In genomic region chr11:18383388-18384156, GRCh38 we compare ENCODE assay signal across 8 cellular contexts. TPM values are rescaled to one million over a fixed set of nuclear protein-coding genes. Genes with fewer than 3 reads are reported as not detected.
DNase-seq lines count a peak whose midpoint lies in the region; ATAC-seq and TF ChIP-seq lines count a peak whose summit lies in the region.

No MANE protein-coding gene starts in this region.

- H2BK5ac ChIP-seq in trophoblast cell (ENCODE audit: low read depth, low read length, poor library complexity) = no peak overlapping the region

- ATAC-seq in GM19043 (IDR thresholded peaks at IDR 0.05; ENCODE audit: low read depth, unreplicated experiment) = peak; percentile 85
- ATAC-seq in HG03159 (IDR thresholded peaks at IDR 0.05; ENCODE audit: unreplicated experiment) = peak; percentile 81
- ATAC-seq in foreskin keratinocyte = peak; percentile 95
- peak; percentile 91 for ATAC-seq in upper lobe of right lung

- DNase-seq in RPMI8226 = peak; percentile 77
- DNase-seq in activated naive CD4-positive, alpha-beta T cell (lab: John Stamatoyannopoulos, UW) = peak; percentile 9 to 23 (median 16)
- peak; percentile 99 to 100 for DNase-seq in foreskin keratinocyte
- DNase-seq in trophoblast cell = peak; percentile 94
- DNase-seq in upper lobe of right lung = peak; percentile 64

- peak overlapping the region; percentile 59 for H2BK12ac ChIP-seq in trophoblast cell (ENCODE audit: low read length)

- no peaks in the 10 kb centered on the region for H3K36me3 ChIP-seq in BLaER1 treated with 17β-estradiol and CSF1 and Interleukin-3, amounts not matched to agents 10 nM and 100 nM
- H3K36me3 ChIP-seq in trophoblast cell (ENCODE audit: control insufficient read depth in 1 of 2, insufficient read depth in 2 of 2, low read length in 2 of 2) = no peaks in the 10 kb centered on the region
- H3K36me3 ChIP-seq in upper lobe of right lung = no peaks in the 10 kb centered on the region

- no peak overlapping the region for H2BK120ac ChIP-seq in trophoblast cell (ENCODE audit: insufficient read depth, low read length, poor library complexity)

- H3K79me2 ChIP-seq in trophoblast cell (ENCODE audit: control insufficient read depth, insufficient read depth, low read length, poor library complexity) = no peaks in the 10 kb centered on the region

- no peak overlapping the region for H3K14ac ChIP-seq in trophoblast cell (ENCODE audit: low read length)

- no peak overlapping the region for H3K18ac ChIP-seq in trophoblast cell (ENCODE audit: low read length)

- peak overlapping the region; percentile 74 to 82 (median 81) for H3K9ac ChIP-seq in BLaER1 treated with 17β-estradiol and CSF1 and Interleukin-3, amounts not matched to agents 10 nM and 100 nM
- no peak overlapping the region for H3K9ac ChIP-seq in trophoblast cell (ENCODE audit: low read length)

- no peak overlapping the region for H2AK5ac ChIP-seq in trophoblast cell (ENCODE audit: low read length)

- peak overlapping the region; percentile 87 to 95 (median 92) for H3K27ac ChIP-seq in BLaER1 treated with 17β-estradiol and CSF1 and Interleukin-3, amounts not matched to agents 10 nM and 100 nM
- peak overlapping the region; percentile 92 for H3K27ac ChIP-seq in foreskin keratinocyte
- peak overlapping the region; percentile 59 for H3K27ac ChIP-seq in trophoblast cell (ENCODE audit: low read depth, low read length)
- H3K27ac ChIP-seq in upper lobe of right lung = peak overlapping the region; percentile 97

- peak overlapping the region; percentile 17 for H4K91ac ChIP-seq in trophoblast cell (ENCODE audit: low read depth, low read length)

- H3K4me3 ChIP-seq in BLaER1 treated with 17β-estradiol and CSF1 and Interleukin-3, amounts not matched to agents 10 nM and 100 nM = peak overlapping the region in 9 of 10 experiments; percentile 30 to 66 (median 46); a peak in 17 of 20 replicates
- H3K4me3 ChIP-seq in trophoblast cell (ENCODE audit: low read depth, low read length) = no peak overlapping the region
- no peak overlapping the region for H3K4me3 ChIP-seq in upper lobe of right lung

- H3K4me1 ChIP-seq in BLaER1 treated with 17β-estradiol and CSF1 and Interleukin-3, amounts not matched to agents 10 nM and 100 nM = peaks cover 64 to 94% (median 82%) of the 10 kb centered on the region in 10 experiments
- H3K4me1 ChIP-seq in foreskin keratinocyte = peaks cover 17% of the 10 kb centered on the region
- peaks cover 14 to 15% of the 10 kb centered on the region in 2 experiments for H3K4me1 ChIP-seq in trophoblast cell (ENCODE audit: control insufficient read depth in 1 of 2, insufficient read depth in 2 of 2, low read length in 2 of 2)
- peaks cover 18% of the 10 kb centered on the region for H3K4me1 ChIP-seq in upper lobe of right lung

- peak overlapping the region; percentile 80 to 97 (median 89) for H3K4me2 ChIP-seq in BLaER1 treated with 17β-estradiol and CSF1 and Interleukin-3, amounts not matched to agents 10 nM and 100 nM
- H3K4me2 ChIP-seq in trophoblast cell (ENCODE audit: low read length) = peak overlapping the region; percentile 18

- TF ChIP-seq CTCF in foreskin keratinocyte (conservative IDR thresholded peaks at IDR 0.05) (peak; percentile 5), upper lobe of right lung (IDR thresholded peaks at IDR 0.05) (no peak)

- H3K23ac ChIP-seq in trophoblast cell (ENCODE audit: low read length) = no peak overlapping the region

- no peaks in the 10 kb centered on the region for H3K79me1 ChIP-seq in trophoblast cell (ENCODE audit: low read length)

- intact Hi-C loops in upper lobe of right lung (cut with DNase I) = no loop called here

- H3K4ac ChIP-seq in trophoblast cell (ENCODE audit: low read depth, low read length) = no peak overlapping the region

- no peak overlapping the region for H4K12ac ChIP-seq in trophoblast cell (ENCODE audit: low read depth, low read length)

- H4K8ac ChIP-seq in trophoblast cell (ENCODE audit: low read depth, low read length) = peak overlapping the region; percentile 2

- no peak overlapping the region for H2AFZ ChIP-seq in trophoblast cell (ENCODE audit: insufficient read depth, low read length, poor library complexity)

- no CpG with 5 or more reads among the region's 9 CpGs for WGBS in trophoblast cell (ENCODE audit: extremely low coverage, insufficient coverage, insufficient read length)

- H3K9me3 ChIP-seq in BLaER1 treated with 17β-estradiol and CSF1 and Interleukin-3, amounts not matched to agents 10 nM and 100 nM (replicated peaks in 1 of 11) = no peaks in the 10 kb centered on the region
- H3K9me3 ChIP-seq in trophoblast cell (ENCODE audit: insufficient read depth, low read depth, low read length) = no peaks in the 10 kb centered on the region
- no peaks in the 10 kb centered on the region for H3K9me3 ChIP-seq in upper lobe of right lung

- no peaks in the 10 kb centered on the region for H3K27me3 ChIP-seq in BLaER1 treated with 17β-estradiol and CSF1 and Interleukin-3, amounts not matched to agents 10 nM and 100 nM
- H3K27me3 ChIP-seq in foreskin keratinocyte (no peaks in the 10 kb centered on the region), trophoblast cell (ENCODE audit: insufficient read depth, low read length) (no peaks in the 10 kb centered on the region), upper lobe of right lung (no peaks in the 10 kb centered on the region)

- no peaks in the 10 kb centered on the region for H4K20me1 ChIP-seq in BLaER1 treated with 17β-estradiol and CSF1 and Interleukin-3, amounts not matched to agents 10 nM and 100 nM

RNA-seq across cellular contexts. Expression of gene LDHA, which starts 10.8 kb away (rescaled TPM):
- total RNA-seq in foreskin keratinocyte = 682 and 762 TPM in 2 replicates
- 706 and 907 TPM in 2 replicates for polyA plus RNA-seq in foreskin keratinocyte
- polyA plus RNA-seq in trophoblast cell (2013) = 561 and 571 TPM in 2 replicates
- 231 TPM for total RNA-seq in upper lobe of right lung

RNA-seq across cellular contexts. Expression of gene LDHC, which starts 28.5 kb away (rescaled TPM):
- total RNA-seq in foreskin keratinocyte = 1.4 TPM in 1 of 2 replicates, not detected in the other
- 1.2 TPM in 1 of 2 replicates, not detected in the other for polyA plus RNA-seq in foreskin keratinocyte
- polyA plus RNA-seq in trophoblast cell (2013) = 0.11 and 0.15 TPM in 2 replicates
- total RNA-seq in upper lobe of right lung = not detected

Comparison
In these comparisons a context has a peak if more than half of its experiments do, and no peak if none do; other contexts are left out.
1. H3K4me3 ChIP-seq: peak in BLaER1 treated with 17β-estradiol and CSF1 and Interleukin-3, amounts not matched to agents 10 nM and 100 nM (9 of 10); none in trophoblast cell (single experiment) and upper lobe of right lung (single experiment).
2. DNase-seq: peak in every context shown above with its lines; median percentile 100 in foreskin keratinocyte; 94 in trophoblast cell; 77 in RPMI8226; 64 in upper lobe of right lung; 16 in activated naive CD4-positive, alpha-beta T cell.
3. Peak in every context shown above with its lines, with median percentiles within 50 percentile points of each other: H3K27ac ChIP-seq and ATAC-seq.